Comparison of ENCODE assay signal across 20 cellular contexts in genomic region chr11:109789911-109790310, GRCh38.
DNase-seq lines count a peak whose midpoint lies in the region; FAIRE-seq and TF ChIP-seq lines count a peak whose summit lies in the region.
"Had no signal": no experiment of that assay in that cellular context is flagged by ENCODE, and none has a peak within 500 bp of the region (broad histone marks: within the 10 kb centered on the region; RNA-seq: fewer than 3 reads in every experiment).

No MANE protein-coding gene starts in this region.

- FAIRE-seq in astrocyte (lab: Jason Lieb, UNC) (peak; percentile 54), small intestine (lab: Jason Lieb, UNC) (no peak)
- FAIRE-seq: A204.1, GM12891, GM18507 had no signal

- H4K20me1 ChIP-seq in astrocyte (ENCODE audit: insufficient read depth, low read length) (no peaks in the 10 kb centered on the region), osteoblast (ENCODE audit: insufficient read depth, low read length) (no peaks in the 10 kb centered on the region)

- H3K4me1 Mint-ChIP-seq in astrocyte (ENCODE audit: low read depth, unreplicated experiment) = peaks cover 3% of the 10 kb centered on the region
- H3K4me1 Mint-ChIP-seq: B cell; CD4-positive, CD25-positive, alpha-beta regulatory T cell had no signal

- TF ChIP-seq CTCF in AG04449 (IDR thresholded peaks at IDR 0.05; ENCODE audit: insufficient read depth, low read length, missing control alignments) = no peak
- TF ChIP-seq CTCF in astrocyte (IDR thresholded peaks at IDR 0.05; ENCODE audit: insufficient read depth, low read depth, low read length) = no peak
- TF ChIP-seq CTCF in osteoblast (IDR thresholded peaks at IDR 0.05; ENCODE audit: extremely low read depth, low read depth, low read length) = no peak
- TF ChIP-seq CTCF in foreskin fibroblast (IDR thresholded peaks at IDR 0.05; ENCODE audit: low read depth, low read length) = no peak

- H3K4me2 ChIP-seq in astrocyte (ENCODE audit: low read length) (no peak overlapping the region), osteoblast (ENCODE audit: insufficient read depth, low read length) (no peak overlapping the region)

- no peaks in the 10 kb centered on the region for H3K9me3 Mint-ChIP-seq in astrocyte (ENCODE audit: unreplicated experiment)
- H3K9me3 Mint-ChIP-seq: CD4-positive, CD25-positive, alpha-beta regulatory T cell had no signal

- no peak overlapping the region for H3K9ac ChIP-seq in astrocyte (ENCODE audit: low read length)

- H3K27ac ChIP-seq in astrocyte (ENCODE audit: low read depth, low read length) (no peak overlapping the region), osteoblast (ENCODE audit: low read depth, low read length) (no peak overlapping the region), small intestine (ENCODE audit: low read depth in 1 of 2, low read length in 1 of 2) (no peak overlapping the region)
- H3K27ac ChIP-seq: Peyer's patch had no signal

- 48 to 68% (median 64%) methylated on average over 1 of the region's 1 CpG for WGBS in small intestine, 3 donors

- H3K27me3 ChIP-seq in astrocyte (ENCODE audit: insufficient read depth, low read length) = no peaks in the 10 kb centered on the region
- no peaks in the 10 kb centered on the region for H3K27me3 ChIP-seq in osteoblast (ENCODE audit: insufficient read depth, low read length)
- no peaks in the 10 kb centered on the region for H3K27me3 ChIP-seq in small intestine (ENCODE audit: control insufficient read depth in 2 of 2, insufficient read depth in 2 of 2, low read length in 2 of 2)
- H3K27me3 ChIP-seq: Peyer's patch had no signal

- H3K36me3 ChIP-seq in astrocyte (ENCODE audit: insufficient read depth, low read length) (no peaks in the 10 kb centered on the region), osteoblast (ENCODE audit: insufficient read depth, low read length) (no peaks in the 10 kb centered on the region), small intestine (ENCODE audit: control insufficient read depth in 2 of 2, insufficient read depth in 2 of 2, low read length in 2 of 2) (no peaks in the 10 kb centered on the region)
- H3K36me3 ChIP-seq: Peyer's patch had no signal

- CTCF ChIA-PET in AG04449 (lab: Yijun Ruan, JAX) = no interaction called here

- POLR2A ChIA-PET in AG04449 (lab: Yijun Ruan, JAX) = no interaction called here

- DNase-seq in AG04449 (ENCODE audit: low read depth, low spot score) (peak; percentile 34), GM04504 (ENCODE audit: low read depth) (peak; percentile 47), astrocyte (ENCODE audit: low read depth) (peak; percentile 70), osteoblast (ENCODE audit: insufficient read length, low spot score, missing footprints) (peak; percentile 38), small intestine (no peak), NCI-H2171 (lab: John Stamatoyannopoulos, UW) (no peak), NCI-H526 (lab: John Stamatoyannopoulos, UW) (no peak), foreskin fibroblast (no peak)
- DNase-seq: CD4-positive, CD25-positive, alpha-beta regulatory T cell; HCEC 1CT; KG1; NCI-H146; NCI-H2081; NCI-H2227 treated with DMSO at 0.1 percent for 48 hours; NCI-H524; Peyer's patch had no signal

- H3K79me2 ChIP-seq in astrocyte (ENCODE audit: insufficient read depth, low read length) (no peaks in the 10 kb centered on the region), osteoblast (ENCODE audit: insufficient read depth, low read length) (no peaks in the 10 kb centered on the region)

- no peak overlapping the region for H3K27ac Mint-ChIP-seq in astrocyte (ENCODE audit: unreplicated experiment)
- H3K27ac Mint-ChIP-seq: B cell; CD4-positive, CD25-positive, alpha-beta regulatory T cell had no signal

- H3K4me3 Mint-ChIP-seq in astrocyte (ENCODE audit: unreplicated experiment) = no peak overlapping the region
- H3K4me3 Mint-ChIP-seq: B cell; CD4-positive, CD25-positive, alpha-beta regulatory T cell had no signal

- H2AFZ ChIP-seq in astrocyte (ENCODE audit: low read depth, low read length) = no peak overlapping the region
- H2AFZ ChIP-seq in osteoblast (ENCODE audit: low read length) = no peak overlapping the region

- H3K9me3 ChIP-seq in astrocyte (ENCODE audit: insufficient read depth, low read depth, low read length) (no peaks in the 10 kb centered on the region), osteoblast (ENCODE audit: low read depth, low read length) (no peaks in the 10 kb centered on the region), small intestine (ENCODE audit: control insufficient read depth, low read depth) (no peaks in the 10 kb centered on the region)
- H3K9me3 ChIP-seq: Peyer's patch had no signal

- no peaks in the 10 kb centered on the region for H3K36me3 Mint-ChIP-seq in astrocyte (ENCODE audit: low read depth, unreplicated experiment)
- H3K36me3 Mint-ChIP-seq: CD4-positive, CD25-positive, alpha-beta regulatory T cell had no signal

- H3K4me1 ChIP-seq in astrocyte (ENCODE audit: insufficient read depth, low read length) (peaks cover 2% of the 10 kb centered on the region), osteoblast (ENCODE audit: insufficient read depth, low read length) (no peaks in the 10 kb centered on the region), small intestine (ENCODE audit: control insufficient read depth in 2 of 2, insufficient read depth in 1 of 2, low read depth in 1 of 2, low read length in 1 of 2) (no peaks in the 10 kb centered on the region)
- H3K4me1 ChIP-seq: Peyer's patch had no signal

- no peaks in the 10 kb centered on the region for H3K27me3 Mint-ChIP-seq in astrocyte (ENCODE audit: low read depth, unreplicated experiment)
- H3K27me3 Mint-ChIP-seq: CD4-positive, CD25-positive, alpha-beta regulatory T cell had no signal

- H3K4me3 ChIP-seq in AG04449 (ENCODE audit: low read depth, low read length) (no peak overlapping the region), astrocyte (ENCODE audit: insufficient read depth, low read depth, low read length) (no peak overlapping the region), osteoblast (ENCODE audit: insufficient read depth, low read length) (no peak overlapping the region), small intestine (ENCODE audit: low read depth in 1 of 2, low read length in 2 of 2) (no peak overlapping the region), foreskin fibroblast (ENCODE audit: low read depth in 1 of 2, low read length in 2 of 2) (no peak overlapping the region)
- H3K4me3 ChIP-seq: Peyer's patch had no signal

Comparison
In these comparisons a context has a peak if more than half of its experiments do, and no peak if none do; other contexts are left out.
1. DNase-seq: peak in AG04449 (single experiment), GM04504 (single experiment), astrocyte (single experiment) and osteoblast (single experiment); none in small intestine (single experiment), NCI-H2171 (single experiment), NCI-H526 (0 of 2) and foreskin fibroblast (0 of 2).